In genomic region chr11:75931124-75931523, GRCh38 we compare ENCODE assay signal across 25 cellular contexts.
DNase-seq lines count a peak whose midpoint lies in the region; ATAC-seq and TF ChIP-seq lines count a peak whose summit lies in the region.
"Had no signal": no experiment of that assay in that cellular context is flagged by ENCODE, and none has a peak within 500 bp of the region (broad histone marks: within the 10 kb centered on the region; RNA-seq: fewer than 3 reads in every experiment).

No MANE protein-coding gene starts in this region.

- H3K36me3 ChIP-seq in mammary epithelial cell (ENCODE audit: insufficient read depth, low read length) (no peaks in the 10 kb centered on the region), A673 (ENCODE audit: insufficient read depth, low read length, poor library complexity, severe bottlenecking) (no peaks in the 10 kb centered on the region)

- H3K79me2 ChIP-seq in mammary epithelial cell (ENCODE audit: insufficient read depth, low read length) = peaks cover 2% of the 10 kb centered on the region

- no peak overlapping the region for H3K27ac Mint-ChIP-seq in MCF 10A (ENCODE audit: low read depth, unreplicated experiment)
- H3K27ac Mint-ChIP-seq in stimulated activated effector memory CD8-positive, alpha-beta T cell treated with anti-CD3 and anti-CD28 coated beads, Interleukin-12 subunit alpha, Interleukin-12 subunit beta, amount 100 ng/mL, for 72 hours = no peak overlapping the region
- H3K27ac Mint-ChIP-seq: activated CD4-positive, alpha-beta memory T cell treated with anti-CD3 and anti-CD28 coated beads for 36 hours; natural killer cell treated with Interleukin-12 subunit alpha and Interleukin-12 subunit beta and Interleukin-15 and Interleukin-18, amount 100 ng/mL, for 72 hours had no signal

- H3K4me1 Mint-ChIP-seq in MCF 10A (ENCODE audit: insufficient read depth, unreplicated experiment) = peaks cover 17% of the 10 kb centered on the region
- peaks cover 5% of the 10 kb centered on the region for H3K4me1 Mint-ChIP-seq in stimulated activated effector memory CD8-positive, alpha-beta T cell treated with anti-CD3 and anti-CD28 coated beads, Interleukin-12 subunit alpha, Interleukin-12 subunit beta, amount 100 ng/mL, for 72 hours

- no peak overlapping the region for H3K4me2 ChIP-seq in mammary epithelial cell (ENCODE audit: insufficient read depth, low read depth, low read length)
- H3K4me2 ChIP-seq: BLaER1 had no signal

- H3K4me3 ChIP-seq in mammary epithelial cell (replicated peaks in 1 of 3; ENCODE audit: insufficient read depth in 1 of 3, low read depth in 2 of 3, low read length in 3 of 3) (no peak overlapping the region), fibroblast of pulmonary artery (replicated peaks; ENCODE audit: low read depth, low read length) (no peak overlapping the region), A673 (ENCODE audit: low read depth, low read length, poor library complexity, severe bottlenecking) (no peak overlapping the region)
- H3K4me3 ChIP-seq: BLaER1 had no signal

- ATAC-seq in stimulated activated effector memory CD8-positive, alpha-beta T cell treated with anti-CD3 and anti-CD28 coated beads, Interleukin-12 subunit alpha, Interleukin-12 subunit beta, amount 100 ng/mL, for 72 hours = no peak
- ATAC-seq: left lobe of liver; natural killer cell treated with Interleukin-12 subunit alpha and Interleukin-12 subunit beta and Interleukin-15 and Interleukin-18, amount 100 ng/mL, for 72 hours; right cardiac atrium had no signal

- dilution Hi-C loops in mammary epithelial cell (cut with HindIII; ENCODE audit: low sequenced_read_pairs) = no loop called here

- BruUV-seq in mammary epithelial cell (replicated peaks; lab: Mats Ljungman, UMichigan) (no TSS peak), MCF 10A (replicated peaks; lab: Mats Ljungman, UMichigan) (no TSS peak), A673 (replicated peaks; lab: Mats Ljungman, UMichigan) (no TSS peak)

- H3K4me1 ChIP-seq in mammary epithelial cell (ENCODE audit: insufficient read depth, low read length) = peaks cover 10% of the 10 kb centered on the region
- H3K4me1 ChIP-seq in A673 (ENCODE audit: insufficient read depth, low read length, poor library complexity, severe bottlenecking) = no peaks in the 10 kb centered on the region
- H3K4me1 ChIP-seq: Caco-2, parathyroid adenoma had no signal

- CTCF ChIA-PET in mammary epithelial cell (lab: Charles Lee; ENCODE audit: low non-redundant PET) (no interaction called here), MCF 10A (lab: Yijun Ruan, JAX) (no interaction called here), A673 (lab: Charles Lee) (no interaction called here)

- no peaks in the 10 kb centered on the region for H4K20me1 ChIP-seq in mammary epithelial cell (ENCODE audit: insufficient read depth, low read length)

- no peaks in the 10 kb centered on the region for H3K27me3 Mint-ChIP-seq in MCF 10A (ENCODE audit: insufficient read depth, unreplicated experiment)
- H3K27me3 Mint-ChIP-seq: activated CD4-positive, alpha-beta memory T cell treated with anti-CD3 and anti-CD28 coated beads for 36 hours; natural killer cell treated with Interleukin-12 subunit alpha and Interleukin-12 subunit beta and Interleukin-15 and Interleukin-18, amount 100 ng/mL, for 72 hours had no signal

- peak; percentile 19 for DNase-seq in mammary epithelial cell
- no peak for DNase-seq in MCF 10A (ENCODE audit: unreplicated experiment)
- peak; percentile 15 for DNase-seq in amniotic epithelial cell (ENCODE audit: low read depth)
- DNase-seq in fibroblast of pulmonary artery (ENCODE audit: low read depth) = peak; percentile 26
- DNase-seq in A673 (ENCODE audit: low spot score) = no peak
- DNase-seq in mucosa of gallbladder (ENCODE audit: low spot score) = no peak
- DNase-seq in stimulated activated effector memory CD8-positive, alpha-beta T cell treated with anti-CD3 and anti-CD28 coated beads, Interleukin-12 subunit alpha, Interleukin-12 subunit beta, amount 100 ng/mL, for 72 hours (ENCODE audit: low spot score in 2 of 2) = no peak
- DNase-seq in substantia nigra (lab: John Stamatoyannopoulos, UW) = no peak
- DNase-seq: activated CD4-positive, alpha-beta memory T cell treated with anti-CD3 and anti-CD28 coated beads for 36 hours; activated gamma-delta T cell; activated T-cell treated with anti-CD3 and anti-CD28 coated beads for 4 hours; Caco-2; caudate nucleus; erythroblast; NCI-H1092; NCI-H2029; NCI-H2227 treated with DMSO at 0.1 percent for 48 hours; OCI-M1; right cardiac atrium; SHP77 had no signal

- no peak overlapping the region for H3K9ac ChIP-seq in mammary epithelial cell (ENCODE audit: insufficient read depth, low read length)
- H3K9ac ChIP-seq: BLaER1, parathyroid adenoma had no signal

- H3K9me3 ChIP-seq in mammary epithelial cell (replicated peaks; ENCODE audit: insufficient read depth, low read length) (no peaks in the 10 kb centered on the region), A673 (ENCODE audit: low read depth, low read length, poor library complexity, severe bottlenecking) (peaks cover 3% of the 10 kb centered on the region)
- H3K9me3 ChIP-seq: Caco-2 had no signal

- intact Hi-C loops in mammary epithelial cell (cut with micrococcal nuclease) (no loop called here), MCF 10A (cut with micrococcal nuclease) (no loop called here), A673 (cut with micrococcal nuclease; ENCODE audit: unreplicated experiment) (no loop called here)

- in situ Hi-C loops in mammary epithelial cell (cut with MboI; ENCODE audit: low sequenced_read_pairs in 2 of 2) = no loop called here

- 89% methylated on average over 1 of the region's 1 CpG for WGBS in mammary epithelial cell (ENCODE audit: low coverage, missing lambda C conversion rate)

- H3K27ac ChIP-seq in mammary epithelial cell (ENCODE audit: insufficient read depth, low read depth, low read length) = no peak overlapping the region
- no peak overlapping the region for H3K27ac ChIP-seq in A673 (ENCODE audit: low read depth, low read length, poor library complexity, severe bottlenecking)
- no peak overlapping the region for H3K27ac ChIP-seq in substantia nigra (ENCODE audit: low read depth, low read length, poor library complexity, severe bottlenecking)
- H3K27ac ChIP-seq: 22Rv1, BLaER1, parathyroid adenoma had no signal

- H3K27me3 ChIP-seq in mammary epithelial cell (ENCODE audit: insufficient read depth, low read length) (no peaks in the 10 kb centered on the region), A673 (replicated peaks; ENCODE audit: insufficient read depth, low read depth, low read length, poor library complexity) (no peaks in the 10 kb centered on the region)
- H3K27me3 ChIP-seq: BLaER1 had no signal

- H2AFZ ChIP-seq in mammary epithelial cell (ENCODE audit: low read depth, low read length) = no peak overlapping the region
- H2AFZ ChIP-seq: parathyroid adenoma had no signal

- TF ChIP-seq CTCF in mammary epithelial cell (conservative IDR thresholded peaks at IDR 0.05 in 1 of 2, IDR thresholded peaks at IDR 0.05 in 1 of 2; ENCODE audit: extremely low read depth in 1 of 2, insufficient read depth in 1 of 2, low read depth in 1 of 2, low read length in 2 of 2) = no peak
- TF ChIP-seq CTCF in MCF 10A (IDR thresholded peaks at IDR 0.05; ENCODE audit: unreplicated experiment) = no peak
- TF ChIP-seq CTCF in fibroblast of pulmonary artery (IDR thresholded peaks at IDR 0.05; ENCODE audit: low read length, missing control alignments) = no peak
- TF ChIP-seq CTCF in A673 (conservative IDR thresholded peaks at IDR 0.05; ENCODE audit: low read depth, low read length) = no peak

- peaks cover 18% of the 10 kb centered on the region for H3K36me3 Mint-ChIP-seq in MCF 10A (ENCODE audit: insufficient read depth, unreplicated experiment)
- H3K36me3 Mint-ChIP-seq in stimulated activated effector memory CD8-positive, alpha-beta T cell treated with anti-CD3 and anti-CD28 coated beads, Interleukin-12 subunit alpha, Interleukin-12 subunit beta, amount 100 ng/mL, for 72 hours = no peaks in the 10 kb centered on the region
- H3K36me3 Mint-ChIP-seq: natural killer cell treated with Interleukin-12 subunit alpha and Interleukin-12 subunit beta and Interleukin-15 and Interleukin-18, amount 100 ng/mL, for 72 hours had no signal

- H3K9me3 Mint-ChIP-seq in MCF 10A (ENCODE audit: unreplicated experiment) = no peaks in the 10 kb centered on the region
- no peaks in the 10 kb centered on the region for H3K9me3 Mint-ChIP-seq in stimulated activated effector memory CD8-positive, alpha-beta T cell treated with anti-CD3 and anti-CD28 coated beads, Interleukin-12 subunit alpha, Interleukin-12 subunit beta, amount 100 ng/mL, for 72 hours
- H3K9me3 Mint-ChIP-seq: activated CD4-positive, alpha-beta memory T cell treated with anti-CD3 and anti-CD28 coated beads for 36 hours; natural killer cell treated with Interleukin-12 subunit alpha and Interleukin-12 subunit beta and Interleukin-15 and Interleukin-18, amount 100 ng/mL, for 72 hours had no signal

- POLR2A ChIA-PET in MCF 10A (lab: Yijun Ruan, JAX) (no interaction called here), A673 (lab: Charles Lee; ENCODE audit: low non-redundant PET) (no interaction called here)

- H3K4me3 Mint-ChIP-seq in MCF 10A (ENCODE audit: unreplicated experiment) = no peak overlapping the region
- no peak overlapping the region for H3K4me3 Mint-ChIP-seq in stimulated activated effector memory CD8-positive, alpha-beta T cell treated with anti-CD3 and anti-CD28 coated beads, Interleukin-12 subunit alpha, Interleukin-12 subunit beta, amount 100 ng/mL, for 72 hours
- H3K4me3 Mint-ChIP-seq: activated CD4-positive, alpha-beta memory T cell treated with anti-CD3 and anti-CD28 coated beads for 36 hours; natural killer cell treated with Interleukin-12 subunit alpha and Interleukin-12 subunit beta and Interleukin-15 and Interleukin-18, amount 100 ng/mL, for 72 hours had no signal

Comparison
In these comparisons a context has a peak if more than half of its experiments do, and no peak if none do; other contexts are left out.
1. DNase-seq: peak in mammary epithelial cell (single experiment), amniotic epithelial cell (single experiment) and fibroblast of pulmonary artery (single experiment); none in MCF 10A (single experiment), A673 (single experiment), mucosa of gallbladder (single experiment), stimulated activated effector memory CD8-positive, alpha-beta T cell treated with anti-CD3 and anti-CD28 coated beads, Interleukin-12 subunit alpha, Interleukin-12 subunit beta, amount 100 ng/mL, for 72 hours (0 of 2) and substantia nigra (0 of 49).